In the genomic region with DNA sequence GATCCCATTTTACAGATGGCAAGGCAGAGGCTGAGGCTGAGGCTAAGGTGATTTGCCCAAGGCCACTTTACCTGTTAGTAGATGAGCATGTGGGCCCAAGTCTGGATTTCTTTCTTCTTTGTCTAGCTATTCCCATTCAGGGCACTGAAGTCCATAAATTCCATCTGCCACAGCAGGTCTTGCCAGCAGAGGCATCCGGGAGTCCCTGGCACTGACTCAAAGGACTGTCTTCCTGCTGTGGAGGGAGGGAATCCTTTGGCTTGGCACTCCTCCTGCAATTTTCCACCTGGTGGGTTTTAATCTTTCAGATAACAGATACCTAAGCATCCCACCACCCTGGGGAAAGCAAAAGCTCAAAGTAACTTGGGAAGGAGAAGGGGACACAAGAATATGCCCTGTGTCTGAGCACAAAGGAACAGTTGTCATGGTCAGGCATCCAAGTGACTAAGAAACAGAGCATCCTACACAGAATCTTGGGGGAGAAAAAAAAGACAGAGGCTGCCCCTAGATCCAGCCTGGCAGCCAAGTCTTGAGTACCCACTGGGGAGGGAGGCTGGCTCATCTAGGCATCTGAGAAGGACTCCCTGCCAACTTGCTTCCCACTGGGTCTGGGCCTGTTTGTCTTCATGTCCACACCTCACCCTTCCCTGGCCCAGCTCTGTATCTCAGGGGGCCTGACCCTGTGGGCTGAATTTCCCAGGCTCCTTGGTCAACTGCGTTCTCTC, we compare ENCODE assay signal across 19 cellular contexts. TPM values are rescaled to one million over a fixed set of nuclear protein-coding genes. Genes with fewer than 3 reads are reported as not detected.
DNase-seq lines count a peak whose midpoint lies in the region; ATAC-seq and TF ChIP-seq lines count a peak whose summit lies in the region.
"Had no signal": no experiment of that assay in that cellular context is flagged by ENCODE, and none has a peak within 500 bp of the region (broad histone marks: within the 10 kb centered on the region; RNA-seq: fewer than 3 reads in every experiment).

No MANE protein-coding gene starts in this region.

- TF ChIP-seq CTCF in coronary artery (IDR thresholded peaks at IDR 0.05) = no peak

- H3K9me3 Mint-ChIP-seq in activated T-helper 2 cell treated with anti-CD3 and anti-CD28 coated beads, Interferon-gamma antibody, Interleukin-2, Interleukin-4, amounts not matched to agents 10 μg/mL and 5 μg/mL and 100 μg/mL, durations not matched to agents 14 hours and 24 hours and 36 hours = peaks cover 11% of the 10 kb centered on the region

- H3K27me3 Mint-ChIP-seq in activated T-helper 2 cell treated with anti-CD3 and anti-CD28 coated beads, Interferon-gamma antibody, Interleukin-2, Interleukin-4, amounts not matched to agents 10 μg/mL and 5 μg/mL and 100 μg/mL, durations not matched to agents 14 hours and 24 hours and 36 hours (ENCODE audit: low read depth) = no peaks in the 10 kb centered on the region

- intact Hi-C loops in posterior cingulate gyrus (cut with DNase I) = no loop called here
- intact Hi-C loops in Right ventricle myocardium superior (cut with DNase I) = no loop called here
- intact Hi-C loops in activated T-helper 2 cell treated with anti-CD3 and anti-CD28 coated beads, Interferon-gamma antibody, Interleukin-2, Interleukin-4, amounts not matched to agents 10 μg/mL and 5 μg/mL and 100 μg/mL, durations not matched to agents 14 hours and 24 hours and 36 hours (cut with micrococcal nuclease) = no loop called here

- no peak overlapping the region for H3K4me3 Mint-ChIP-seq in activated T-helper 2 cell treated with anti-CD3 and anti-CD28 coated beads, Interferon-gamma antibody, Interleukin-2, Interleukin-4, amounts not matched to agents 10 μg/mL and 5 μg/mL and 100 μg/mL, durations not matched to agents 14 hours and 24 hours and 36 hours (ENCODE audit: low read depth)
- H3K4me3 Mint-ChIP-seq: HFFc6 had no signal

- no peaks in the 10 kb centered on the region for H3K36me3 Mint-ChIP-seq in activated T-helper 2 cell treated with anti-CD3 and anti-CD28 coated beads, Interferon-gamma antibody, Interleukin-2, Interleukin-4, amounts not matched to agents 10 μg/mL and 5 μg/mL and 100 μg/mL, durations not matched to agents 14 hours and 24 hours and 36 hours (ENCODE audit: low read depth)

- no peaks in the 10 kb centered on the region for H3K4me1 Mint-ChIP-seq in activated T-helper 2 cell treated with anti-CD3 and anti-CD28 coated beads, Interferon-gamma antibody, Interleukin-2, Interleukin-4, amounts not matched to agents 10 μg/mL and 5 μg/mL and 100 μg/mL, durations not matched to agents 14 hours and 24 hours and 36 hours (ENCODE audit: low read depth)

- no peak for ATAC-seq in Right ventricle myocardium superior (ENCODE audit: poor library complexity)
- ATAC-seq in HG02571 (IDR thresholded peaks at IDR 0.05; ENCODE audit: unreplicated experiment) = no peak
- ATAC-seq in HG02798 (IDR thresholded peaks at IDR 0.05; ENCODE audit: poor library complexity, unreplicated experiment) = no peak

- no peak overlapping the region for H3K27ac ChIP-seq in coronary artery
- H3K27ac ChIP-seq: BLaER1, SJCRH30 had no signal

- DNase-seq in H4 (ENCODE audit: low spot score) (peak; percentile 29), NCI-H226 (peak; percentile 29), coronary artery (ENCODE audit: low spot score) (peak; percentile 73), posterior cingulate gyrus (peak in 6 of 10 donors; percentile 16 to 83 (median 31)), Right ventricle myocardium superior (no peak)
- no peak for DNase-seq in activated T-helper 2 cell treated with anti-CD3 and anti-CD28 coated beads, Interferon-gamma antibody, Interleukin-2, Interleukin-4, amounts not matched to agents 10 μg/mL and 5 μg/mL and 100 μg/mL, durations not matched to agents 14 hours and 24 hours and 36 hours (ENCODE audit: low spot score)
- DNase-seq: DMS153, GOT3, HFFc6, NCI-H1105 treated with DMSO at 0.1 percent for 48 hours, NCI-H1930, NCI-H526, RPMI8226, SJCRH30, SW 1271 had no signal

- no peak overlapping the region for H3K27ac Mint-ChIP-seq in activated T-helper 2 cell treated with anti-CD3 and anti-CD28 coated beads, Interferon-gamma antibody, Interleukin-2, Interleukin-4, amounts not matched to agents 10 μg/mL and 5 μg/mL and 100 μg/mL, durations not matched to agents 14 hours and 24 hours and 36 hours
- H3K27ac Mint-ChIP-seq: HFFc6 had no signal

- no peak overlapping the region for H3K4me3 ChIP-seq in coronary artery
- H3K4me3 ChIP-seq: BLaER1, SJCRH30 had no signal

RNA-seq across cellular contexts. Expression of gene CMKLR1, which starts 35.6 kb away (rescaled TPM):
- total RNA-seq in H4 (2014; rRNA removed; shearing (Covaris generic)) = 1.5 and 1.6 TPM in 2 replicates
- 7.2 TPM for total RNA-seq in Right ventricle myocardium superior
- not detected in 2 replicates for total RNA-seq in activated T-helper 2 cell treated with anti-CD3 and anti-CD28 coated beads, Interferon-gamma antibody, Interleukin-2, Interleukin-4, amounts not matched to agents 10 μg/mL and 5 μg/mL and 100 μg/mL, durations not matched to agents 14 hours and 24 hours and 36 hours
- total RNA-seq: HFFc6, OCI-LY7 had no signal

Comparison
In these comparisons a context has a peak if more than half of its experiments do, and no peak if none do; other contexts are left out.
1. DNase-seq: peak in H4 (single experiment), NCI-H226 (single experiment), coronary artery (single experiment) and posterior cingulate gyrus (6 of 10); none in Right ventricle myocardium superior (single experiment) and activated T-helper 2 cell treated with anti-CD3 and anti-CD28 coated beads, Interferon-gamma antibody, Interleukin-2, Interleukin-4, amounts not matched to agents 10 μg/mL and 5 μg/mL and 100 μg/mL, durations not matched to agents 14 hours and 24 hours and 36 hours (single experiment).